In genomic region chr10:88288621-88289059, GRCh38 we compare ENCODE assay signal across 1 cellular context.
TF ChIP-seq lines count a peak whose summit lies in the region.

No MANE protein-coding gene starts in this region.

TF ChIP-seq in GM12878, 131 proteins besides CTCF, POLR2A, EP300 and RAD21 (continued from another document):
- TF ChIP-seq ZNF592 (IDR thresholded peaks at IDR 0.05) (0 out of 2 replicates have a peak, but pooled peaks have one; percentile 54), FOXK2 (IDR thresholded peaks at IDR 0.05) (no peak), ZNF622 (IDR thresholded peaks at IDR 0.05) (no peak), WRNIP1 (IDR thresholded peaks at IDR 0.05; ENCODE audit: borderline replicate concordance, low read depth, low read length) (no peak), BACH1 (IDR thresholded peaks at IDR 0.05; ENCODE audit: borderline replicate concordance) (peak; percentile 41; the same call in 1 of the 2 replicates), ELK1 (IDR thresholded peaks at IDR 0.05; ENCODE audit: low read depth, low read length) (no peak), TARDBP (IDR thresholded peaks at IDR 0.05; ENCODE audit: borderline replicate concordance) (no peak), TCF12 (IDR thresholded peaks at IDR 0.05; ENCODE audit: low read depth, low read length) (no peak), MTA2 (IDR thresholded peaks at IDR 0.05; ENCODE audit: low read depth) (peak; percentile 83), BRCA1 (IDR thresholded peaks at IDR 0.05; ENCODE audit: low read depth, low read length) (no peak), EED (IDR thresholded peaks at IDR 0.05; ENCODE audit: low read depth) (peak; percentile 37; the same call in 1 of the 2 replicates), IRF4 (IDR thresholded peaks at IDR 0.05; ENCODE audit: low read depth, low read length) (0 out of 2 replicates have a peak, but pooled peaks have one; percentile 39), ATF7 (IDR thresholded peaks at IDR 0.05; ENCODE audit: low read depth) (peak; percentile 77), NFXL1 (IDR thresholded peaks at IDR 0.05; ENCODE audit: borderline replicate concordance) (no peak), DPF2 (IDR thresholded peaks at IDR 0.05) (peak; percentile 77), IKZF1 (conservative IDR thresholded peaks at IDR 0.05) (peak; percentile 62; the same call in 1 of the 2 replicates), NBN (IDR thresholded peaks at IDR 0.05) (0 out of 2 replicates have a peak, but pooled peaks have one; percentile 41), JUNB (IDR thresholded peaks at IDR 0.05) (no peak), BHLHE40 (IDR thresholded peaks at IDR 0.05; ENCODE audit: borderline replicate concordance in 1 of 2, low read depth in 2 of 2, low read length in 1 of 2) (peak; percentile 7 to 57; a peak in 1 of 4 replicates), POU2F2 (IDR thresholded peaks at IDR 0.05; ENCODE audit: borderline replicate concordance, low read depth, low read length) (peak; percentile 48; the same call in 1 of the 3 replicates), PAX5 (IDR thresholded peaks at IDR 0.05; ENCODE audit: borderline replicate concordance, low read depth, low read length) (peak; percentile 40; the same call in 1 of the 2 replicates), RELB (IDR thresholded peaks at IDR 0.05; ENCODE audit: low read depth) (peak; percentile 70), BCL11A (IDR thresholded peaks at IDR 0.05; ENCODE audit: low read depth, low read length) (peak; percentile 73), CREM (IDR thresholded peaks at IDR 0.05; ENCODE audit: low read depth) (0 out of 2 replicates have a peak, but pooled peaks have one; percentile 11), SPI1 (IDR thresholded peaks at IDR 0.05; ENCODE audit: borderline replicate concordance, insufficient read depth, low read depth, low read length) (peak; percentile 38; the same call in 1 of the 2 replicates), HDGF (IDR thresholded peaks at IDR 0.05) (no peak), IKZF2 (IDR thresholded peaks at IDR 0.05) (peak; percentile 66 to 82; a peak in 3 of 4 replicates), SMC3 (IDR thresholded peaks at IDR 0.05; ENCODE audit: borderline replicate concordance, low read length) (peak; percentile 4; the same call in 1 of the 2 replicates), CBX5 (IDR thresholded peaks at IDR 0.05; ENCODE audit: low read depth) (no peak), SUZ12 (IDR thresholded peaks at IDR 0.05; ENCODE audit: unreplicated experiment) (no peak), MEF2B (IDR thresholded peaks at IDR 0.05; ENCODE audit: partially characterized antibody, poor library complexity, severe bottlenecking) (peak; percentile 38), RUNX3 (IDR thresholded peaks at IDR 0.05; ENCODE audit: low read length) (peak; percentile 88)
- TF ChIP-seq, protein P1, sequence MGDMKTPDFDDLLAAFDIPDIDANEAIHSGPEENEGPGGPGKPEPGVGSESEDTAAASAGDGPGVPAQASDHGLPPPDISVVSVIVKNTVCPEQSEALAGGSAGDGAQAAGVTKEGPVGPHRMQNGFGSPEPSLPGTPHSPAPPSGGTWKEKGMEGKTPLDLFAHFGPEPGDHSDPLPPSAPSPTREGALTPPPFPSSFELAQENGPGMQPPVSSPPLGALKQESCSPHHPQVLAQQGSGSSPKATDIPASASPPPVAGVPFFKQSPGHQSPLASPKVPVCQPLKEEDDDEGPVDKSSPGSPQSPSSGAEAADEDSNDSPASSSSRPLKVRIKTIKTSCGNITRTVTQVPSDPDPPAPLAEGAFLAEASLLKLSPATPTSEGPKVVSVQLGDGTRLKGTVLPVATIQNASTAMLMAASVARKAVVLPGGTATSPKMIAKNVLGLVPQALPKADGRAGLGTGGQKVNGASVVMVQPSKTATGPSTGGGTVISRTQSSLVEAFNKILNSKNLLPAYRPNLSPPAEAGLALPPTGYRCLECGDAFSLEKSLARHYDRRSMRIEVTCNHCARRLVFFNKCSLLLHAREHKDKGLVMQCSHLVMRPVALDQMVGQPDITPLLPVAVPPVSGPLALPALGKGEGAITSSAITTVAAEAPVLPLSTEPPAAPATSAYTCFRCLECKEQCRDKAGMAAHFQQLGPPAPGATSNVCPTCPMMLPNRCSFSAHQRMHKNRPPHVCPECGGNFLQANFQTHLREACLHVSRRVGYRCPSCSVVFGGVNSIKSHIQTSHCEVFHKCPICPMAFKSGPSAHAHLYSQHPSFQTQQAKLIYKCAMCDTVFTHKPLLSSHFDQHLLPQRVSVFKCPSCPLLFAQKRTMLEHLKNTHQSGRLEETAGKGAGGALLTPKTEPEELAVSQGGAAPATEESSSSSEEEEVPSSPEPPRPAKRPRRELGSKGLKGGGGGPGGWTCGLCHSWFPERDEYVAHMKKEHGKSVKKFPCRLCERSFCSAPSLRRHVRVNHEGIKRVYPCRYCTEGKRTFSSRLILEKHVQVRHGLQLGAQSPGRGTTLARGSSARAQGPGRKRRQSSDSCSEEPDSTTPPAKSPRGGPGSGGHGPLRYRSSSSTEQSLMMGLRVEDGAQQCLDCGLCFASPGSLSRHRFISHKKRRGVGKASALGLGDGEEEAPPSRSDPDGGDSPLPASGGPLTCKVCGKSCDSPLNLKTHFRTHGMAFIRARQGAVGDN (IDR thresholded peaks at IDR 0.05), result peak; percentile 72
- TF ChIP-seq, protein P2, sequence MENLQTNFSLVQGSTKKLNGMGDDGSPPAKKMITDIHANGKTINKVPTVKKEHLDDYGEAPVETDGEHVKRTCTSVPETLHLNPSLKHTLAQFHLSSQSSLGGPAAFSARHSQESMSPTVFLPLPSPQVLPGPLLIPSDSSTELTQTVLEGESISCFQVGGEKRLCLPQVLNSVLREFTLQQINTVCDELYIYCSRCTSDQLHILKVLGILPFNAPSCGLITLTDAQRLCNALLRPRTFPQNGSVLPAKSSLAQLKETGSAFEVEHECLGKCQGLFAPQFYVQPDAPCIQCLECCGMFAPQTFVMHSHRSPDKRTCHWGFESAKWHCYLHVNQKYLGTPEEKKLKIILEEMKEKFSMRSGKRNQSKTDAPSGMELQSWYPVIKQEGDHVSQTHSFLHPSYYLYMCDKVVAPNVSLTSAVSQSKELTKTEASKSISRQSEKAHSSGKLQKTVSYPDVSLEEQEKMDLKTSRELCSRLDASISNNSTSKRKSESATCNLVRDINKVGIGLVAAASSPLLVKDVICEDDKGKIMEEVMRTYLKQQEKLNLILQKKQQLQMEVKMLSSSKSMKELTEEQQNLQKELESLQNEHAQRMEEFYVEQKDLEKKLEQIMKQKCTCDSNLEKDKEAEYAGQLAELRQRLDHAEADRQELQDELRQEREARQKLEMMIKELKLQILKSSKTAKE (IDR thresholded peaks at IDR 0.05; ENCODE audit: low read depth, poor library complexity, severe bottlenecking), result peak; percentile 57
- TF ChIP-seq, protein P3, sequence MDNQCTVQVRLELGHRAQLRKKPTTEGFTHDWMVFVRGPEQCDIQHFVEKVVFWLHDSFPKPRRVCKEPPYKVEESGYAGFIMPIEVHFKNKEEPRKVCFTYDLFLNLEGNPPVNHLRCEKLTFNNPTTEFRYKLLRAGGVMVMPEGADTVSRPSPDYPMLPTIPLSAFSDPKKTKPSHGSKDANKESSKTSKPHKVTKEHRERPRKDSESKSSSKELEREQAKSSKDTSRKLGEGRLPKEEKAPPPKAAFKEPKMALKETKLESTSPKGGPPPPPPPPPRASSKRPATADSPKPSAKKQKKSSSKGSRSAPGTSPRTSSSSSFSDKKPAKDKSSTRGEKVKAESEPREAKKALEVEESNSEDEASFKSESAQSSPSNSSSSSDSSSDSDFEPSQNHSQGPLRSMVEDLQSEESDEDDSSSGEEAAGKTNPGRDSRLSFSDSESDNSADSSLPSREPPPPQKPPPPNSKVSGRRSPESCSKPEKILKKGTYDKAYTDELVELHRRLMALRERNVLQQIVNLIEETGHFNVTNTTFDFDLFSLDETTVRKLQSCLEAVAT (IDR thresholded peaks at IDR 0.05), result peak; percentile 56; the same call in 1 of the 2 replicates
- TF ChIP-seq, protein P4, sequence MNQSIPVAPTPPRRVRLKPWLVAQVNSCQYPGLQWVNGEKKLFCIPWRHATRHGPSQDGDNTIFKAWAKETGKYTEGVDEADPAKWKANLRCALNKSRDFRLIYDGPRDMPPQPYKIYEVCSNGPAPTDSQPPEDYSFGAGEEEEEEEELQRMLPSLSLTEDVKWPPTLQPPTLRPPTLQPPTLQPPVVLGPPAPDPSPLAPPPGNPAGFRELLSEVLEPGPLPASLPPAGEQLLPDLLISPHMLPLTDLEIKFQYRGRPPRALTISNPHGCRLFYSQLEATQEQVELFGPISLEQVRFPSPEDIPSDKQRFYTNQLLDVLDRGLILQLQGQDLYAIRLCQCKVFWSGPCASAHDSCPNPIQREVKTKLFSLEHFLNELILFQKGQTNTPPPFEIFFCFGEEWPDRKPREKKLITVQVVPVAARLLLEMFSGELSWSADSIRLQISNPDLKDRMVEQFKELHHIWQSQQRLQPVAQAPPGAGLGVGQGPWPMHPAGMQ (IDR thresholded peaks at IDR 0.05; ENCODE audit: borderline replicate concordance), result no peak
